1 cellular context compared by ENCODE assay signal in genomic region chr20:764255-764654, GRCh38.
TF ChIP-seq lines count a peak whose summit lies in the region.

No MANE protein-coding gene starts in this region.

TF ChIP-seq in GM12878, 131 proteins besides CTCF, POLR2A, EP300 and RAD21:
- TF ChIP-seq BCL11A (IDR thresholded peaks at IDR 0.05; ENCODE audit: low read depth, low read length) (no peak), MEF2B (IDR thresholded peaks at IDR 0.05; ENCODE audit: partially characterized antibody, poor library complexity, severe bottlenecking) (no peak), MLLT1 (IDR thresholded peaks at IDR 0.05) (no peak), RELA (IDR thresholded peaks at IDR 0.05; ENCODE audit: borderline replicate concordance, partially characterized antibody) (no peak), NFXL1 (IDR thresholded peaks at IDR 0.05; ENCODE audit: borderline replicate concordance) (no peak), CHD2 (IDR thresholded peaks at IDR 0.05; ENCODE audit: borderline replicate concordance, low read depth, low read length) (no peak), RFX5 (IDR thresholded peaks at IDR 0.05; ENCODE audit: low read depth, low read length) (no peak), SP1 (IDR thresholded peaks at IDR 0.05; ENCODE audit: low read depth, low read length) (no peak), RB1 (IDR thresholded peaks at IDR 0.05; ENCODE audit: borderline replicate concordance) (no peak), ZNF622 (IDR thresholded peaks at IDR 0.05) (no peak), PAX8 (IDR thresholded peaks at IDR 0.05) (no peak)
